10 cellular contexts compared by ENCODE assay signal in genomic region chr14:70664698-70665447, GRCh38. TPM values are rescaled to one million over a fixed set of nuclear protein-coding genes. Genes with fewer than 3 reads are reported as not detected.
DNase-seq lines count a peak whose midpoint lies in the region; ATAC-seq, FAIRE-seq and TF ChIP-seq lines count a peak whose summit lies in the region.
"Had no signal": no experiment of that assay in that cellular context is flagged by ENCODE, and none has a peak within 500 bp of the region (broad histone marks: within the 10 kb centered on the region; RNA-seq: fewer than 3 reads in every experiment).

No MANE protein-coding gene starts in this region.

- DNase-seq in A549 (ENCODE audit: low read depth in 1 of 2, low spot score in 1 of 2) (no peak), endodermal cell (no peak), CD1c-positive myeloid dendritic cell (ENCODE audit: extremely low spot score) (no peak), NCI-H82 treated with DMSO at 0.1 percent for 48 hours (lab: John Stamatoyannopoulos, UW; ENCODE audit: unreplicated experiment) (no peak), SK-N-SH (no peak)
- DNase-seq: DND-41, nephron progenitor cell had no signal

- H3K4me1 Mint-ChIP-seq in endodermal cell: peaks cover 32% of the 10 kb centered on the region
- H3K4me1 Mint-ChIP-seq: nephron progenitor cell had no signal

- H3K4me3 Mint-ChIP-seq in endodermal cell: no peak overlapping the region
- H3K4me3 Mint-ChIP-seq: nephron progenitor cell had no signal

- H3K9me3 ChIP-seq in A549: no peaks in the 10 kb centered on the region
- H3K9me3 ChIP-seq in endodermal cell (ENCODE audit: control insufficient read depth, low read length): no peaks in the 10 kb centered on the region
- no peaks in the 10 kb centered on the region for H3K9me3 ChIP-seq in SK-N-SH

- no peaks in the 10 kb centered on the region for H3K27me3 ChIP-seq in endodermal cell (ENCODE audit: control insufficient read depth, insufficient read depth, low read length, poor library complexity, severe bottlenecking)
- no peaks in the 10 kb centered on the region for H3K27me3 ChIP-seq in SK-N-SH (ENCODE audit: insufficient read depth)

- CTCF ChIA-PET in A549 (lab: Yijun Ruan, JAX): interaction anchor here (0.7 to 1.2 kb wide), 4 partner anchors 9 to 49 kb away, joined by 3 to 4 read pairs (median 4); no protein-coding TSS in a partner anchor
- CTCF ChIA-PET in SK-N-SH (lab: Yijun Ruan, JAX): no interaction called here

- H3K4me2 ChIP-seq in A549: peak overlapping the region; percentile 49; the same call in 1 of the 3 replicates
- H3K4me2 ChIP-seq in SK-N-SH: no peak overlapping the region

- FAIRE-seq in A549 (lab: Jason Lieb, UNC): no peak

- no peak for TF ChIP-seq RAD21 in A549 (conservative IDR thresholded peaks at IDR 0.05 in 1 of 2, IDR thresholded peaks at IDR 0.05 in 1 of 2)
- TF ChIP-seq RAD21 in SK-N-SH (IDR thresholded peaks at IDR 0.05; ENCODE audit: low read length): no peak

- WGBS in A549 (ENCODE audit: missing lambda C conversion rate): 84% methylated on average over 6 of the region's 6 CpGs
- WGBS in endodermal cell (ENCODE audit: insufficient coverage in 1 of 2, insufficient read length in 1 of 2), 2 experiments: 83 to 89% methylated on average over 3 to 6 of the region's 6 CpGs
- WGBS in SK-N-SH (ENCODE audit: low lambda C conversion rate): 72% methylated on average over 6 of the region's 6 CpGs

- no peak overlapping the region for H3K9ac ChIP-seq in endodermal cell (ENCODE audit: extremely low read depth, low read length, poor library complexity, severe bottlenecking)
- no peak overlapping the region for H3K9ac ChIP-seq in SK-N-SH

- TF ChIP-seq EP300 in A549 (IDR thresholded peaks at IDR 0.05): no peak
- TF ChIP-seq EP300 in SK-N-SH (IDR thresholded peaks at IDR 0.05; ENCODE audit: borderline replicate concordance in 1 of 2, low read depth in 1 of 2, low read length in 1 of 2): no peak

- H3K4me3 ChIP-seq in A549: no peak overlapping the region
- no peak overlapping the region for H3K4me3 ChIP-seq in endodermal cell (ENCODE audit: low read length)
- H3K4me3 ChIP-seq in SK-N-SH (ENCODE audit: low read depth in 2 of 2, low read length in 1 of 2): no peak overlapping the region

- no peak overlapping the region for H2AFZ ChIP-seq in SK-N-SH (ENCODE audit: low read depth)

- H3K36me3 ChIP-seq in endodermal cell (ENCODE audit: control insufficient read depth, insufficient read depth, low read length) (peaks cover 29% of the 10 kb centered on the region), SK-N-SH (replicated peaks in 1 of 2; ENCODE audit: control insufficient read depth in 1 of 2, insufficient read depth in 2 of 2, low read length in 1 of 2) (no peaks in the 10 kb centered on the region)

- H3K36me3 Mint-ChIP-seq in endodermal cell (ENCODE audit: low read depth): peaks cover 25% of the 10 kb centered on the region

- H3K27ac ChIP-seq in A549 (peak overlapping the region in 1 of 2 experiments; percentile 23; a peak in 3 of 6 replicates), endodermal cell (ENCODE audit: low read depth, low read length) (no peak overlapping the region), SK-N-SH (ENCODE audit: low read depth in 2 of 2, low read length in 1 of 2) (no peak overlapping the region)

- no peaks in the 10 kb centered on the region for H3K9me3 Mint-ChIP-seq in endodermal cell
- H3K9me3 Mint-ChIP-seq: nephron progenitor cell had no signal

- H3K79me2 ChIP-seq in SK-N-SH (ENCODE audit: insufficient read depth): no peaks in the 10 kb centered on the region

- POLR2A ChIA-PET in A549 (lab: Yijun Ruan, JAX) (no interaction called here), SK-N-SH (lab: Yijun Ruan, JAX) (interaction anchor here (0.9 kb wide), 1 partner anchor 10 kb away, joined by 3 read pairs; no protein-coding TSS in a partner anchor)

- no peaks in the 10 kb centered on the region for H3F3A ChIP-seq in SK-N-SH (replicated peaks; ENCODE audit: insufficient read depth)

- TF ChIP-seq CTCF in A549 (IDR thresholded peaks at IDR 0.05) (no peak), endodermal cell (conservative IDR thresholded peaks at IDR 0.05) (no peak), SK-N-SH (IDR thresholded peaks at IDR 0.05) (no peak)

- no peaks in the 10 kb centered on the region for H4K20me1 ChIP-seq in SK-N-SH (ENCODE audit: insufficient read depth)

- H3K9me2 ChIP-seq in SK-N-SH: no peaks in the 10 kb centered on the region

- ATAC-seq in A549: no peak
- peak; percentile 14 for ATAC-seq in HG03159 (IDR thresholded peaks at IDR 0.05; ENCODE audit: unreplicated experiment)
- no peak for ATAC-seq in HG02938 (IDR thresholded peaks at IDR 0.05; ENCODE audit: unreplicated experiment)

- peak overlapping the region; percentile 92 for H3K27ac Mint-ChIP-seq in endodermal cell
- H3K27ac Mint-ChIP-seq: nephron progenitor cell had no signal

- H3K27me3 Mint-ChIP-seq in endodermal cell (ENCODE audit: insufficient read depth): no peaks in the 10 kb centered on the region

- TF ChIP-seq POLR2A in A549 (IDR thresholded peaks at IDR 0.05; ENCODE audit: low read length) (no peak), GM19193 (IDR thresholded peaks at IDR 0.05; ENCODE audit: extremely low read depth, insufficient read depth, insufficient read length) (peak; percentile 2)

- H3K4me1 ChIP-seq in A549: peaks cover 27% of the 10 kb centered on the region
- peaks cover 17% of the 10 kb centered on the region for H3K4me1 ChIP-seq in endodermal cell (ENCODE audit: control insufficient read depth, insufficient read depth, low read length)
- H3K4me1 ChIP-seq in SK-N-SH (ENCODE audit: control insufficient read depth in 1 of 2, insufficient read depth in 2 of 2, low read depth in 1 of 2, low read length in 1 of 2): peaks cover 0 to 13% of the 10 kb centered on the region in 2 experiments; a peak in 1 of 4 replicates

TF ChIP-seq in A549, 52 proteins besides CTCF, POLR2A, EP300 and RAD21:
- TF ChIP-seq USF2 (IDR thresholded peaks at IDR 0.05) (no peak), SREBF2 (IDR thresholded peaks at IDR 0.05) (no peak), TFCP2L1 (CRISPR knock-in tag; IDR thresholded peaks at IDR 0.05) (no peak), CEBPB (IDR thresholded peaks at IDR 0.05) (no peak), HDAC2 (IDR thresholded peaks at IDR 0.05) (no peak), RCOR1 (IDR thresholded peaks at IDR 0.05; ENCODE audit: low read depth, low read length) (no peak)

TF ChIP-seq in SK-N-SH, 30 proteins besides CTCF, POLR2A, EP300 and RAD21:
- TF ChIP-seq IRF3 (IDR thresholded peaks at IDR 0.05; ENCODE audit: low read depth, low read length) (no peak), ZBTB33 (IDR thresholded peaks at IDR 0.05; ENCODE audit: borderline replicate concordance, low read depth) (no peak), POLR2AphosphoS5 (IDR thresholded peaks at IDR 0.05; ENCODE audit: low read depth, low read length) (no peak), NRF1 (IDR thresholded peaks at IDR 0.05; ENCODE audit: low read depth, low read length) (no peak)

RNA-seq across cellular contexts. Expression of gene TTC9, which starts 23.2 kb away (rescaled TPM):
- 2.0 TPM in 2 replicates for polyA plus RNA-seq in A549 (2011; rRNA removed)
- polyA plus RNA-seq in A549 (2012; cell fraction: cytosol; rRNA removed): 0.93 and 1.2 TPM in 2 replicates
- polyA plus RNA-seq in A549 (2012; cell fraction: nucleus; rRNA removed): 0.83 and 0.86 TPM in 2 replicates
- polyA plus RNA-seq in A549 (2017; fragmentation: RNase III; extraction: RNeasy Plus Mini Kit Qiagen cat#74134 plus additional on column Dnase treatment): 1.3 to 1.7 TPM (median 1.3 TPM) in 3 replicates
- 1.3 and 2.0 TPM in 2 replicates for polyA minus RNA-seq in A549 (2011; rRNA and poly(A)+ RNA removed)
- 10 to 100 TPM in 1 of 2 donors, 1 to 10 TPM in 1; 9.4 to 11.6 TPM for total RNA-seq in endodermal cell
- 7.6 TPM for polyA plus RNA-seq in endodermal cell (2013, experiment 1 of 2)
- 7.8 TPM for polyA plus RNA-seq in endodermal cell (2013, experiment 2 of 2)
- polyA plus RNA-seq in SK-N-SH (2012; rRNA removed): 0.29 and 0.33 TPM in 2 replicates
- 0.33 and 0.58 TPM in 2 replicates for polyA plus RNA-seq in SK-N-SH (2012; cell fraction: cytosol; rRNA removed)
- polyA plus RNA-seq in SK-N-SH (2012; cell fraction: nucleus; rRNA removed): 0.19 and 0.25 TPM in 2 replicates
